Comparison of ENCODE assay signal across 15 cellular contexts in the genomic region with DNA sequence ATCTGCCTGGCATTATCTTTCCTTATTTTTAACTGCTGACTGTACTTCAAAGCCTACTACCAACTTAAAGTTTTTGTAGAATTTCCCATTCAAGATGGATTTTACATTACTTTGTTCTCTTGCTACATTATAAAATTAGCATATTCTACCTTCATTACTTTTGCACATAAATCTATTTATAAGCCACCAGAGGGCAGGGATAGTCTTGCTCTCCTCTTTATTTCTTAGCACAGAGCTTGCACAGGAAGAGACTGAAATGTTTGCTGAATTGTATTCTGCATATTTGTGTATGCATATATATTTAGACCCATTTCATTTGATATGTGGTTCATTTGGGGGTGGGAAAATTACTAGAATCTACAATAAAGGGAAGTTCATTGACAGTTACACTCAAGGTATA.
DNase-seq lines count a peak whose midpoint lies in the region; ATAC-seq, FAIRE-seq and TF ChIP-seq lines count a peak whose summit lies in the region.
"Had no signal": no experiment of that assay in that cellular context is flagged by ENCODE, and none has a peak within 500 bp of the region (broad histone marks: within the 10 kb centered on the region; RNA-seq: fewer than 3 reads in every experiment).

No MANE protein-coding gene starts in this region.

- H3K9me3 Mint-ChIP-seq in astrocyte (ENCODE audit: unreplicated experiment) = no peaks in the 10 kb centered on the region
- H3K9me3 Mint-ChIP-seq: activated B cell treated with CpG ODN at 0.5 μM for 24 hours had no signal

- ATAC-seq in GM18909 (IDR thresholded peaks at IDR 0.05; ENCODE audit: poor library complexity, unreplicated experiment) = no peak
- ATAC-seq in GM21526 (IDR thresholded peaks at IDR 0.05; ENCODE audit: low FRiP score, unreplicated experiment) = no peak

- no peak overlapping the region for H2AFZ ChIP-seq in astrocyte (ENCODE audit: low read depth, low read length)

- H3K27me3 Mint-ChIP-seq in astrocyte (ENCODE audit: low read depth, unreplicated experiment) = peaks cover 34% of the 10 kb centered on the region
- H3K27me3 Mint-ChIP-seq: activated B cell treated with CpG ODN at 0.5 μM for 24 hours had no signal

- no peak overlapping the region for H3K27ac Mint-ChIP-seq in astrocyte (ENCODE audit: unreplicated experiment)
- H3K27ac Mint-ChIP-seq: activated B cell treated with CpG ODN at 0.5 μM for 24 hours had no signal

- TF ChIP-seq CTCF in LNCaP clone FGC (IDR thresholded peaks at IDR 0.05; ENCODE audit: control insufficient read depth, extremely low read depth, insufficient read depth) (peak; percentile 27), astrocyte (IDR thresholded peaks at IDR 0.05; ENCODE audit: insufficient read depth, low read depth, low read length) (no peak), kidney epithelial cell (IDR thresholded peaks at IDR 0.05; ENCODE audit: insufficient read depth, low read length, poor library complexity, severe bottlenecking) (peak; percentile 3)

- DNase-seq in GM03348 (ENCODE audit: low spot score) (peak; percentile 29), LNCaP clone FGC (ENCODE audit: low read depth) (no peak), astrocyte (ENCODE audit: low read depth) (peak; percentile 2), kidney epithelial cell (ENCODE audit: low read depth) (no peak), cerebellum (ENCODE audit: low spot score) (no peak)
- DNase-seq: activated B cell treated with CpG ODN at 0.5 μM for 24 hours, aorta, COR-L47, NCI-H1092, nucleus accumbens, SHP77 treated with DMSO at 0.1 percent for 48 hours, small intestine had no signal

- H3K36me3 ChIP-seq in astrocyte (ENCODE audit: insufficient read depth, low read length) = no peaks in the 10 kb centered on the region
- H3K36me3 ChIP-seq in kidney epithelial cell (ENCODE audit: control insufficient read depth, insufficient read depth, low read length) = no peaks in the 10 kb centered on the region
- H3K36me3 ChIP-seq: suprapubic skin had no signal

- no peaks in the 10 kb centered on the region for H3K36me3 Mint-ChIP-seq in astrocyte (ENCODE audit: low read depth, unreplicated experiment)

- H3K4me1 ChIP-seq in astrocyte (ENCODE audit: insufficient read depth, low read length) = no peaks in the 10 kb centered on the region
- H3K4me1 ChIP-seq: suprapubic skin had no signal

- no peaks in the 10 kb centered on the region for H3K9me3 ChIP-seq in astrocyte (ENCODE audit: insufficient read depth, low read depth, low read length)
- H3K9me3 ChIP-seq: suprapubic skin had no signal

- no peak overlapping the region for H3K4me3 Mint-ChIP-seq in astrocyte (ENCODE audit: unreplicated experiment)
- H3K4me3 Mint-ChIP-seq: activated B cell treated with CpG ODN at 0.5 μM for 24 hours had no signal

- no peaks in the 10 kb centered on the region for H4K20me1 ChIP-seq in astrocyte (ENCODE audit: insufficient read depth, low read length)

- no peaks in the 10 kb centered on the region for H3K79me2 ChIP-seq in astrocyte (ENCODE audit: insufficient read depth, low read length)

- H3K4me1 Mint-ChIP-seq in astrocyte (ENCODE audit: low read depth, unreplicated experiment) = no peaks in the 10 kb centered on the region
- H3K4me1 Mint-ChIP-seq: activated B cell treated with CpG ODN at 0.5 μM for 24 hours had no signal

- FAIRE-seq in astrocyte (lab: Jason Lieb, UNC) = no peak
- FAIRE-seq: small intestine had no signal

- no peak overlapping the region for H3K9ac ChIP-seq in astrocyte (ENCODE audit: low read length)

- no peak overlapping the region for H3K27ac ChIP-seq in astrocyte (ENCODE audit: low read depth, low read length)
- H3K27ac ChIP-seq: suprapubic skin had no signal

- peaks cover 47% of the 10 kb centered on the region for H3K27me3 ChIP-seq in astrocyte (ENCODE audit: insufficient read depth, low read length)
- H3K27me3 ChIP-seq in kidney epithelial cell (ENCODE audit: control insufficient read depth, insufficient read depth, low read length) = no peaks in the 10 kb centered on the region

- no peak overlapping the region for H3K4me2 ChIP-seq in astrocyte (ENCODE audit: low read length)

- H3K4me3 ChIP-seq in LNCaP clone FGC (ENCODE audit: low read depth, low read length) (no peak overlapping the region), astrocyte (ENCODE audit: insufficient read depth, low read depth, low read length) (no peak overlapping the region), kidney epithelial cell (ENCODE audit: low read depth, low read length) (no peak overlapping the region)
- H3K4me3 ChIP-seq: suprapubic skin had no signal

Comparison
In these comparisons a context has a peak if more than half of its experiments do, and no peak if none do; other contexts are left out.
1. DNase-seq: peak in GM03348 (single experiment) and astrocyte (single experiment); none in LNCaP clone FGC (single experiment), kidney epithelial cell (single experiment) and cerebellum (single experiment).